Comparison of ENCODE assay signal across 1 cellular context in the genomic region with DNA sequence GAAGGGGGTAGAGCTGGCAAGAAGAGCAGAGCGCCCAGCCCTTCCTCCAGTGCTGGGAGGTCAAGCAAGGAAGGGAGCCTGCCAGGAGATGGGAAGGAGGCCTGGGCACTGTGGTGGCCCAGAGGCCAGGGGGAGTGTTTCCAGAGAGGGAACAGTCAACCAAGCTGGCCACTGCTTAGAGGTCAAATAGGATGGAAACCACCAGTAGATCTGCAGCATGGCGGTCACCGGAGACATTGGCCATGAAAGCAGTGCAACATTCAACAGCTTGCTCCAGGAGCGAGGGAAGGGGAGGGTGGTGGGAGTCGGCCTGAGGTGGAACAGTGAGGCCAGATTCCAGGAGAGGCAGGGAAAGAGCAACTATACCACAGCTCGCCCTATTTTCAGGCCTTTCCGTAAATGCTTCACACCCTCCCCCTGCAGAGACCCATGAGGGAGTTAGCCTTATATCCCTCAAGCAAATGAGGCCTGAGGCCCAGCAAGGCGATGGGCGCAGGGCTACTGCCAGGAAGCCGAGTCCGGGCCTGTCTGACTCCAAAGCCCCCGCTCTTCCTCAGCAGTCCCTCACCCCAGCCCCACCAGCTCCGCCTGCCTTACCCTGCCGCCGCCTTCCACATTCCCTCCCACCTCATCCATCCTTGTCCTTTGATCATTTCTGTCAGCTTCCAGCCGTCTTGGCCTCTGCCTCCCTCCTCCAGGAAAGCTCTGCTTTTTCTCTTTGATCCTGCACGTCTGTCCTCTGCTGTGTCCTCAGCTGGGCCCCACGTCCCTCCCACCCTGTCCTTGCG.
TF ChIP-seq lines count a peak whose summit lies in the region.

No MANE protein-coding gene starts in this region.

TF ChIP-seq in HCT116, 20 proteins besides CTCF, POLR2A, EP300 and RAD21:
- no peak for TF ChIP-seq CEBPB (IDR thresholded peaks at IDR 0.05; ENCODE audit: low read depth)
- peak; percentile 99 for TF ChIP-seq TCF7L2 (IDR thresholded peaks at IDR 0.05; ENCODE audit: borderline replicate concordance, extremely low read depth, insufficient read depth, insufficient read length)
